ENCODE assay signal across 11 cellular contexts in the genomic region with DNA sequence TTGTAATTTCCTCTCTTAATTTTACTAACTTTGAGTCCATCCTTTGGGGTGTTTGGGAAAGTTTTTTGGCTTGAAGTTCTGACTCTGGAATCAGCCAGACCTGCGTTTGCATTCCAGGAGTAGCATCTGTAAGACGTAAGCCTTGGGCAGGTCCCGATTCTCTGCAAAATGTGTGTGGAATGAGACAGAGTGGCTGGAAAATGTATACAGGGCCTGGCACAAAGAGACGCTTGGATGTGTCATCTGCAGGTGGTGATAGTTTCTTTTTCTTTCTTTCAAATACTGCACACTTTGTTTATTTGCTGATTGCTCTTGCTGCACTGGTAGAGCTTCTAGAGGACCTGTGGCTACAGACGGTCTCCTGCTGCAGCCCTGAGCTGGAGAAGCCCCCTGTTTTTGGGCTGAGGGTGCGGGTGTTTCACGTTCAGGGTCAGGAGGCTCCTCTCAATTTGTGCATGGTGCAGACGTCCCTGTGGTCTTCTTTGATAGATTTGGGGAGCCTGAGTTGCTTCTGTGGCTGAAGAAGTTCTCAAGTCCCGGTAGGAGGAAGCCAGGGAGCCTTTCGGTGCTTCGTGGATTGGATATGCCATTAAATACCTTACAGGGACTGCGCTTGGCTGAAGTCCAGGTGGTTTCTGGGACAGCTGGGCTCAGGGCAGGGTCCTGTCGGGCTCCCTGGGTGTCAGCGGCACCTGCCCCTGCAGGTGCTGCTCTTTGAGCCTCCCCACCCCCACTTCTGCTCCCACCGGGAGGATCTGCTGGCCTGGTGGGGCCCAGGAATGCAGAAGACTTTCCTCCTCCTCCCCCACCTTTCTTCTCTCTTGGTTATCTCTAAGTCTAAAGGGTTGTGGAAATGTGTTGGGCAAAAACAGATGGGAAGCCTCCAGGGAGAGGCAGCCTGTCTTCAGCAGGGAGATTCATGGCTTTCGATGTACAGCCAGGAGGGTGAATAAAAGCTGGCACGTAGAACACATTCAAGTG. TPM values are rescaled to one million over a fixed set of nuclear protein-coding genes. Genes with fewer than 3 reads are reported as not detected.
DNase-seq lines count a peak whose midpoint lies in the region; ATAC-seq and TF ChIP-seq lines count a peak whose summit lies in the region.
"Had no signal": no experiment of that assay in that cellular context is flagged by ENCODE, and none has a peak within 500 bp of the region (broad histone marks: within the 10 kb centered on the region; RNA-seq: fewer than 3 reads in every experiment).

No MANE protein-coding gene starts in this region.

- peak overlapping the region; percentile 70 for H3K4me2 ChIP-seq in fibroblast of lung (ENCODE audit: extremely low read depth, insufficient read depth, low read length)

- peak; percentile 16 for DNase-seq in activated T-cell treated with anti-CD3 and anti-CD28 coated beads, Interleukin-2, amount 50 U/mL, for 24 hours
- no peak for DNase-seq in activated T-cell treated with anti-CD3 and anti-CD28 coated beads, Interleukin-2, amount 50 U/mL, for 4 hours
- peak; percentile 27 for DNase-seq in NCI-H774 (lab: John Stamatoyannopoulos, UW)
- peak; percentile 60 to 95 for DNase-seq in fibroblast of lung (ENCODE audit: low read depth in 2 of 2)
- peak; percentile 50 to 52 for DNase-seq in uterus
- no peak for DNase-seq in epidermal melanocyte (ENCODE audit: insufficient read length, low spot score)
- DNase-seq in GM13977 (ENCODE audit: low spot score): no peak
- no peak for DNase-seq in activated naive CD4-positive, alpha-beta T cell treated with anti-CD3 and anti-CD28 coated beads for 36 hours
- DNase-seq: left cardiac atrium, T-helper 17 cell had no signal

- intact Hi-C loops in uterus (cut with DNase I; ENCODE audit: low total_unique reads): no loop called here
- intact Hi-C loops in activated naive CD4-positive, alpha-beta T cell treated with anti-CD3 and anti-CD28 coated beads for 36 hours (cut with micrococcal nuclease): no loop called here

- H3K27ac ChIP-seq in fibroblast of lung (ENCODE audit: insufficient read depth, low read length) (peak overlapping the region; percentile 71), uterus (peak overlapping the region in 1 of 2 donors; percentile 8)
- H3K27ac ChIP-seq: ascending aorta had no signal

- no peaks in the 10 kb centered on the region for H3K79me2 ChIP-seq in fibroblast of lung (ENCODE audit: control insufficient read depth, insufficient read depth, low read length)

- no peaks in the 10 kb centered on the region for H4K20me1 ChIP-seq in fibroblast of lung (ENCODE audit: control insufficient read depth, extremely low read depth, insufficient read depth, low read length)

- peaks cover 18% of the 10 kb centered on the region for H3K4me1 Mint-ChIP-seq in activated T-cell treated with anti-CD3 and anti-CD28 coated beads, Interleukin-2, amount 50 U/mL, for 24 hours (ENCODE audit: low read depth)
- peaks cover 11% of the 10 kb centered on the region for H3K4me1 Mint-ChIP-seq in activated T-cell treated with anti-CD3 and anti-CD28 coated beads, Interleukin-2, amount 50 U/mL, for 4 hours (ENCODE audit: low read depth)
- H3K4me1 Mint-ChIP-seq in activated naive CD4-positive, alpha-beta T cell treated with anti-CD3 and anti-CD28 coated beads for 36 hours (ENCODE audit: low read depth): peaks cover 9% of the 10 kb centered on the region

- H2AFZ ChIP-seq in fibroblast of lung (ENCODE audit: low read length): no peak overlapping the region

- H3K4me3 ChIP-seq in fibroblast of lung (replicated peaks in 1 of 4; ENCODE audit: control extremely low read depth in 1 of 4, insufficient read depth in 1 of 4, low read depth in 3 of 4, low read length in 4 of 4) (peak overlapping the region in 1 of 4 experiments; percentile 13), uterus (no peak overlapping the region)
- H3K4me3 ChIP-seq: ascending aorta had no signal

- TF ChIP-seq POLR2A in uterus (IDR thresholded peaks at IDR 0.05): no peak

- ATAC-seq in activated T-cell treated with anti-CD3 and anti-CD28 coated beads, Interleukin-2, amount 50 U/mL, for 4 hours: no peak
- ATAC-seq: T-helper 17 cell had no signal

- no peak for TF ChIP-seq CTCF in fibroblast of lung (conservative IDR thresholded peaks at IDR 0.05 in 1 of 2, IDR thresholded peaks at IDR 0.05 in 1 of 2; ENCODE audit: low read depth in 1 of 2, low read length in 2 of 2)
- TF ChIP-seq CTCF in uterus (IDR thresholded peaks at IDR 0.05): no peak
- no peak for TF ChIP-seq CTCF in GM13977 (IDR thresholded peaks at IDR 0.05; ENCODE audit: extremely low read depth, insufficient read depth, missing control alignments)

- no peaks in the 10 kb centered on the region for H3K27me3 ChIP-seq in fibroblast of lung (ENCODE audit: control insufficient read depth, insufficient read depth, low read length)
- no peaks in the 10 kb centered on the region for H3K27me3 ChIP-seq in uterus
- H3K27me3 ChIP-seq: ascending aorta had no signal

- H3K4me1 ChIP-seq in fibroblast of lung (ENCODE audit: control insufficient read depth, extremely low read depth, insufficient read depth, low read length): peaks cover 7% of the 10 kb centered on the region
- H3K4me1 ChIP-seq in uterus: peaks cover 0 to 11% of the 10 kb centered on the region in 2 donors

- no peak overlapping the region for H3K27ac Mint-ChIP-seq in activated T-cell treated with anti-CD3 and anti-CD28 coated beads, Interleukin-2, amount 50 U/mL, for 24 hours
- no peak overlapping the region for H3K27ac Mint-ChIP-seq in activated naive CD4-positive, alpha-beta T cell treated with anti-CD3 and anti-CD28 coated beads for 36 hours
- H3K27ac Mint-ChIP-seq: T-helper 17 cell had no signal

- no peak overlapping the region for H3K9ac ChIP-seq in fibroblast of lung (ENCODE audit: insufficient read depth, low read length)

- no peaks in the 10 kb centered on the region for H3K36me3 Mint-ChIP-seq in activated T-cell treated with anti-CD3 and anti-CD28 coated beads, Interleukin-2, amount 50 U/mL, for 24 hours (ENCODE audit: low read depth)
- peaks cover 6% of the 10 kb centered on the region for H3K36me3 Mint-ChIP-seq in activated T-cell treated with anti-CD3 and anti-CD28 coated beads, Interleukin-2, amount 50 U/mL, for 4 hours (ENCODE audit: insufficient read depth)
- H3K36me3 Mint-ChIP-seq in activated naive CD4-positive, alpha-beta T cell treated with anti-CD3 and anti-CD28 coated beads for 36 hours (ENCODE audit: low read depth): no peaks in the 10 kb centered on the region

- no peaks in the 10 kb centered on the region for H3K9me3 Mint-ChIP-seq in activated T-cell treated with anti-CD3 and anti-CD28 coated beads, Interleukin-2, amount 50 U/mL, for 24 hours
- peaks cover 9% of the 10 kb centered on the region for H3K9me3 Mint-ChIP-seq in activated T-cell treated with anti-CD3 and anti-CD28 coated beads, Interleukin-2, amount 50 U/mL, for 4 hours
- peaks cover 4% of the 10 kb centered on the region for H3K9me3 Mint-ChIP-seq in activated naive CD4-positive, alpha-beta T cell treated with anti-CD3 and anti-CD28 coated beads for 36 hours

- peaks cover 47% of the 10 kb centered on the region for H3K27me3 Mint-ChIP-seq in activated T-cell treated with anti-CD3 and anti-CD28 coated beads, Interleukin-2, amount 50 U/mL, for 24 hours
- H3K27me3 Mint-ChIP-seq in activated T-cell treated with anti-CD3 and anti-CD28 coated beads, Interleukin-2, amount 50 U/mL, for 4 hours (ENCODE audit: low read depth): peaks cover 38% of the 10 kb centered on the region
- peaks cover 16% of the 10 kb centered on the region for H3K27me3 Mint-ChIP-seq in activated naive CD4-positive, alpha-beta T cell treated with anti-CD3 and anti-CD28 coated beads for 36 hours (ENCODE audit: low read depth)

- CTCF ChIA-PET in activated naive CD4-positive, alpha-beta T cell treated with anti-CD3 and anti-CD28 coated beads for 36 hours (lab: Charles Lee): no interaction called here

- no peaks in the 10 kb centered on the region for H3K36me3 ChIP-seq in fibroblast of lung (ENCODE audit: control insufficient read depth, insufficient read depth, low read length)
- H3K36me3 ChIP-seq in uterus: no peaks in the 10 kb centered on the region
- H3K36me3 ChIP-seq: ascending aorta had no signal

- in situ Hi-C loops in GM13977 (cut with MboI; ENCODE audit: low pct_unique_long_range_greater_than_20kb, low sequenced_read_pairs, unreplicated experiment): no loop called here

- H3K9me3 ChIP-seq in fibroblast of lung (ENCODE audit: control insufficient read depth, insufficient read depth, low read depth, low read length) (no peaks in the 10 kb centered on the region), uterus (no peaks in the 10 kb centered on the region)
- H3K9me3 ChIP-seq: ascending aorta had no signal

- H3K4me3 Mint-ChIP-seq in activated T-cell treated with anti-CD3 and anti-CD28 coated beads, Interleukin-2, amount 50 U/mL, for 24 hours: no peak overlapping the region
- H3K4me3 Mint-ChIP-seq in activated T-cell treated with anti-CD3 and anti-CD28 coated beads, Interleukin-2, amount 50 U/mL, for 4 hours: no peak overlapping the region
- H3K4me3 Mint-ChIP-seq in activated naive CD4-positive, alpha-beta T cell treated with anti-CD3 and anti-CD28 coated beads for 36 hours: no peak overlapping the region
- H3K4me3 Mint-ChIP-seq: T-helper 17 cell had no signal

RNA-seq across cellular contexts. Expression of a gene that starts 44.1 kb away (rescaled TPM):
- total RNA-seq in activated T-cell treated with anti-CD3 and anti-CD28 coated beads, Interleukin-2, amount 50 U/mL, for 4 hours: under 1 TPM; 0.61 to 0.84 (median 0.71) TPM
- total RNA-seq in fibroblast of lung (77.3 and 227 TPM in 2 replicates), uterus (100 to 1,000 TPM; 128 to 287 (median 199) TPM)
- 267 and 301 TPM in 2 replicates for polyA plus RNA-seq in fibroblast of lung
- polyA plus RNA-seq in fibroblast of lung (2012): 343 and 376 TPM in 2 replicates
- polyA minus RNA-seq in fibroblast of lung (ENCODE audit: low replicate concordance): 158 and 174 TPM in 2 replicates
- total RNA-seq in activated naive CD4-positive, alpha-beta T cell treated with anti-CD3 and anti-CD28 coated beads for 36 hours: 1 to 10 TPM; 1.7 to 3.2 TPM

Comparison
In these comparisons a context has a peak if more than half of its experiments do, and no peak if none do; other contexts are left out.
1. DNase-seq: peak in activated T-cell treated with anti-CD3 and anti-CD28 coated beads, Interleukin-2, amount 50 U/mL, for 24 hours (single experiment), NCI-H774 (single experiment), fibroblast of lung (2 of 2) and uterus (2 of 2); none in activated T-cell treated with anti-CD3 and anti-CD28 coated beads, Interleukin-2, amount 50 U/mL, for 4 hours (single experiment), epidermal melanocyte (single experiment), GM13977 (single experiment) and activated naive CD4-positive, alpha-beta T cell treated with anti-CD3 and anti-CD28 coated beads for 36 hours (single experiment).
2. RNA of a gene that starts 44.1 kb away (total RNA-seq): 128 to 287 TPM in uterus and 77.3 to 227 TPM in fibroblast of lung; 1.7 to 3.2 TPM in activated naive CD4-positive, alpha-beta T cell treated with anti-CD3 and anti-CD28 coated beads for 36 hours and 0.61 to 0.84 TPM in activated T-cell treated with anti-CD3 and anti-CD28 coated beads, Interleukin-2, amount 50 U/mL, for 4 hours; every median in the first group is over 10 times any median in the second.